18 cellular contexts compared by ENCODE assay signal in genomic region chr13:99299545-99300341, GRCh38. TPM values are rescaled to one million over a fixed set of nuclear protein-coding genes. Genes with fewer than 3 reads are reported as not detected.
DNase-seq lines count a peak whose midpoint lies in the region; ATAC-seq and TF ChIP-seq lines count a peak whose summit lies in the region.
"Had no signal": no experiment of that assay in that cellular context is flagged by ENCODE, and none has a peak within 500 bp of the region (broad histone marks: within the 10 kb centered on the region; RNA-seq: fewer than 3 reads in every experiment).

No MANE protein-coding gene starts in this region.

- peaks cover 87% of the 10 kb centered on the region for H3K4me1 Mint-ChIP-seq in activated CD8-positive, alpha-beta T cell treated with anti-CD3 and anti-CD28 coated beads for 36 hours (ENCODE audit: low read depth)
- peaks cover 83% of the 10 kb centered on the region for H3K4me1 Mint-ChIP-seq in activated CD8-positive, alpha-beta T cell treated with anti-CD3 and anti-CD28 coated beads, Interleukin-2, amount 10 ng/mL, durations not matched to agents 7 days and 5 days (ENCODE audit: low read depth)
- H3K4me1 Mint-ChIP-seq in GM23338: peaks cover 8% of the 10 kb centered on the region; the same call in 2 of the 3 replicates
- peaks cover 95% of the 10 kb centered on the region for H3K4me1 Mint-ChIP-seq in activated B cell treated with CpG ODN at 0.5 μM for 24 hours
- H3K4me1 Mint-ChIP-seq in progenitor cell of endocrine pancreas (ENCODE audit: low read depth): peaks cover 8% of the 10 kb centered on the region

- H3K4me1 ChIP-seq in GM23338 (ENCODE audit: insufficient read depth): no peaks in the 10 kb centered on the region

- no peaks in the 10 kb centered on the region for H3K36me3 ChIP-seq in GM23338 (ENCODE audit: insufficient read depth)

- H3K27ac Mint-ChIP-seq in activated CD8-positive, alpha-beta T cell treated with anti-CD3 and anti-CD28 coated beads for 36 hours: peak overlapping the region; percentile 22
- no peak overlapping the region for H3K27ac Mint-ChIP-seq in activated CD8-positive, alpha-beta T cell treated with anti-CD3 and anti-CD28 coated beads, Interleukin-2, amount 10 ng/mL, durations not matched to agents 7 days and 5 days
- H3K27ac Mint-ChIP-seq in GM23338 (no peak overlapping the region), activated B cell treated with CpG ODN at 0.5 μM for 24 hours (peak overlapping the region; percentile 86), progenitor cell of endocrine pancreas (peak overlapping the region; percentile 53)

- no peak for TF ChIP-seq CTCF in activated CD8-positive, alpha-beta T cell treated with anti-CD3 and anti-CD28 coated beads for 36 hours (IDR thresholded peaks at IDR 0.05)
- no peak for TF ChIP-seq CTCF in GM23338 (conservative IDR thresholded peaks at IDR 0.05; ENCODE audit: low read depth in 2 of 2)
- no peak for TF ChIP-seq CTCF in activated B cell treated with CpG ODN at 0.5 μM for 24 hours (IDR thresholded peaks at IDR 0.05)
- TF ChIP-seq CTCF in progenitor cell of endocrine pancreas (IDR thresholded peaks at IDR 0.05; ENCODE audit: unreplicated experiment): no peak

- ATAC-seq in activated CD8-positive, alpha-beta T cell treated with anti-CD3 and anti-CD28 coated beads for 36 hours: no peak
- ATAC-seq in activated CD8-positive, alpha-beta T cell treated with anti-CD3 and anti-CD28 coated beads, Interleukin-2, amount 10 ng/mL, durations not matched to agents 7 days and 5 days: no peak
- ATAC-seq in GM23338: peak; percentile 59
- ATAC-seq in activated B cell treated with CpG ODN at 0.5 μM for 24 hours (ENCODE audit: low read depth): no peak

- H3K79me2 ChIP-seq in GM23338 (replicated peaks; ENCODE audit: insufficient read depth): 0 out of 2 replicates have a peak, but pooled peaks cover 3% of the 10 kb centered on the region

- H3K36me3 Mint-ChIP-seq in activated CD8-positive, alpha-beta T cell treated with anti-CD3 and anti-CD28 coated beads for 36 hours (ENCODE audit: low read depth): peaks cover 41% of the 10 kb centered on the region
- peaks cover 47% of the 10 kb centered on the region for H3K36me3 Mint-ChIP-seq in activated CD8-positive, alpha-beta T cell treated with anti-CD3 and anti-CD28 coated beads, Interleukin-2, amount 10 ng/mL, durations not matched to agents 7 days and 5 days (ENCODE audit: low read depth)
- H3K36me3 Mint-ChIP-seq in GM23338 (ENCODE audit: low read depth) (no peaks in the 10 kb centered on the region), activated B cell treated with CpG ODN at 0.5 μM for 24 hours (ENCODE audit: low read depth) (peaks cover 70% of the 10 kb centered on the region), progenitor cell of endocrine pancreas (ENCODE audit: insufficient read depth) (peaks cover 5% of the 10 kb centered on the region)

- CTCF ChIA-PET in activated CD8-positive, alpha-beta T cell treated with anti-CD3 and anti-CD28 coated beads for 36 hours (lab: Charles Lee): interaction anchor here (0.8 to 3.4 kb wide), 6 partner anchors 9 to 137 kb away, joined by 3 to 12 read pairs (median 4); no protein-coding TSS in a partner anchor
- CTCF ChIA-PET in activated CD8-positive, alpha-beta T cell treated with anti-CD3 and anti-CD28 coated beads, Interleukin-2, amount 10 ng/mL, durations not matched to agents 7 days and 5 days (lab: Charles Lee): interaction anchor here (0.8 to 4.4 kb wide), 5 partner anchors 11 to 38 kb away, joined by 3 to 17 read pairs (median 3); no protein-coding TSS in a partner anchor
- CTCF ChIA-PET in activated B cell treated with CpG ODN at 0.5 μM for 24 hours (lab: Charles Lee): interaction anchor here (0.9 to 6.1 kb wide), 6 partner anchors 18 to 137 kb away, joined by 3 to 43 read pairs (median 4); no protein-coding TSS in a partner anchor

- H2AFZ ChIP-seq in GM23338: no peak overlapping the region

- H3K27ac ChIP-seq in GM23338 (ENCODE audit: low read depth): no peak overlapping the region
- H3K27ac ChIP-seq: coronary artery had no signal

- H3K9me3 Mint-ChIP-seq in activated CD8-positive, alpha-beta T cell treated with anti-CD3 and anti-CD28 coated beads for 36 hours: no peaks in the 10 kb centered on the region
- no peaks in the 10 kb centered on the region for H3K9me3 Mint-ChIP-seq in activated CD8-positive, alpha-beta T cell treated with anti-CD3 and anti-CD28 coated beads, Interleukin-2, amount 10 ng/mL, durations not matched to agents 7 days and 5 days (ENCODE audit: insufficient read depth)
- H3K9me3 Mint-ChIP-seq in GM23338: no peaks in the 10 kb centered on the region
- H3K9me3 Mint-ChIP-seq in activated B cell treated with CpG ODN at 0.5 μM for 24 hours: no peaks in the 10 kb centered on the region
- no peaks in the 10 kb centered on the region for H3K9me3 Mint-ChIP-seq in progenitor cell of endocrine pancreas (ENCODE audit: low read depth)

- no peaks in the 10 kb centered on the region for H3K9me2 ChIP-seq in GM23338 (ENCODE audit: insufficient read depth)

- no peaks in the 10 kb centered on the region for H3F3A ChIP-seq in GM23338 (replicated peaks; ENCODE audit: low read depth)

- H3K27me3 ChIP-seq in GM23338 (ENCODE audit: insufficient read depth): no peaks in the 10 kb centered on the region

- POLR2A ChIA-PET in activated CD8-positive, alpha-beta T cell treated with anti-CD3 and anti-CD28 coated beads for 36 hours (lab: Charles Lee): interaction anchor here (0.5 to 2.7 kb wide), 10 partner anchors 8 to 81 kb away, joined by 3 to 8 read pairs (median 4); partner anchors contain the start of gene GPR183
- POLR2A ChIA-PET in activated CD8-positive, alpha-beta T cell treated with anti-CD3 and anti-CD28 coated beads, Interleukin-2, amount 10 ng/mL, durations not matched to agents 7 days and 5 days (lab: Charles Lee): interaction anchor here (1.4 kb wide), 1 partner anchor 23 kb away, joined by 4 read pairs; no protein-coding TSS in a partner anchor
- POLR2A ChIA-PET in activated B cell treated with CpG ODN at 0.5 μM for 24 hours (lab: Charles Lee): interaction anchor here (0.8 to 4.6 kb wide), 10 partner anchors 11 to 425 kb away, joined by 3 to 19 read pairs (median 6); no protein-coding TSS in a partner anchor

- intact Hi-C loops in activated CD8-positive, alpha-beta T cell treated with anti-CD3 and anti-CD28 coated beads for 36 hours (cut with micrococcal nuclease): loop anchor here (10.0 kb wide), 1 partner anchor 135 kb away; no protein-coding TSS in a partner anchor
- intact Hi-C loops in activated B cell treated with CpG ODN at 0.5 μM for 24 hours (cut with micrococcal nuclease): no loop called here

- H3K27me3 Mint-ChIP-seq in activated CD8-positive, alpha-beta T cell treated with anti-CD3 and anti-CD28 coated beads for 36 hours: no peaks in the 10 kb centered on the region
- no peaks in the 10 kb centered on the region for H3K27me3 Mint-ChIP-seq in activated CD8-positive, alpha-beta T cell treated with anti-CD3 and anti-CD28 coated beads, Interleukin-2, amount 10 ng/mL, durations not matched to agents 7 days and 5 days (ENCODE audit: low read depth)
- H3K27me3 Mint-ChIP-seq in GM23338 (ENCODE audit: insufficient read depth, low read depth, poor library complexity) (no peaks in the 10 kb centered on the region), activated B cell treated with CpG ODN at 0.5 μM for 24 hours (no peaks in the 10 kb centered on the region), progenitor cell of endocrine pancreas (no peaks in the 10 kb centered on the region)

- peaks cover 12% of the 10 kb centered on the region for H4K20me1 ChIP-seq in GM23338 (replicated peaks; ENCODE audit: insufficient read depth)

- no peak overlapping the region for H3K4me2 ChIP-seq in GM23338

- DNase-seq in activated CD8-positive, alpha-beta T cell treated with anti-CD3 and anti-CD28 coated beads for 36 hours: no peak
- DNase-seq in activated CD8-positive, alpha-beta T cell treated with anti-CD3 and anti-CD28 coated beads, Interleukin-2, amount 10 ng/mL, durations not matched to agents 7 days and 5 days: no peak
- DNase-seq in GM23338 (ENCODE audit: low spot score) (peak; percentile 40), activated B cell treated with CpG ODN at 0.5 μM for 24 hours (no peak), progenitor cell of endocrine pancreas (ENCODE audit: low spot score, unreplicated experiment) (no peak), retina (no peak), NCI-H446 (lab: John Stamatoyannopoulos, UW) (no peak)
- no peak for DNase-seq in central memory CD4-positive, alpha-beta T cell
- DNase-seq: ACHN; activated CD4-positive, alpha-beta T cell treated with anti-CD3 and anti-CD28 coated beads, Interleukin-2, amount 50 U/mL, for 4 hours; amniotic stem cell; DMS53; GOT3; NCI-H2081 treated with DMSO at 0.1 percent for 48 hours had no signal

- H3K4me3 ChIP-seq in GM23338: no peak overlapping the region
- H3K4me3 ChIP-seq: coronary artery had no signal

- no peak overlapping the region for H3K4me3 Mint-ChIP-seq in activated CD8-positive, alpha-beta T cell treated with anti-CD3 and anti-CD28 coated beads for 36 hours
- H3K4me3 Mint-ChIP-seq in activated CD8-positive, alpha-beta T cell treated with anti-CD3 and anti-CD28 coated beads, Interleukin-2, amount 10 ng/mL, durations not matched to agents 7 days and 5 days: no peak overlapping the region
- H3K4me3 Mint-ChIP-seq in GM23338 (no peak overlapping the region), activated B cell treated with CpG ODN at 0.5 μM for 24 hours (peak overlapping the region; percentile 61), progenitor cell of endocrine pancreas (ENCODE audit: low read depth) (no peak overlapping the region)

TF ChIP-seq in GM23338, 12 proteins besides CTCF, POLR2A, EP300 and RAD21 (continues in another document):
- no peak for TF ChIP-seq NANOG (IDR thresholded peaks at IDR 0.05; ENCODE audit: borderline replicate concordance)

RNA-seq across cellular contexts. Expression of gene GPR183, which starts 7.5 kb away (rescaled TPM):
- total RNA-seq in activated CD8-positive, alpha-beta T cell treated with anti-CD3 and anti-CD28 coated beads for 36 hours: 10 to 100 TPM in 1 of 2 experiments, 1 to 10 TPM in 1; 8.6 to 10.0 TPM
- 1 to 10 TPM; 5.0 to 5.2 TPM for total RNA-seq in activated CD8-positive, alpha-beta T cell treated with anti-CD3 and anti-CD28 coated beads, Interleukin-2, amount 10 ng/mL, durations not matched to agents 7 days and 5 days
- total RNA-seq in GM23338 (2014; rRNA removed; shearing (Covaris generic)): not detected in 2 replicates
- polyA plus RNA-seq in GM23338 (2016; fragmentation: Nextera tagmentation; extraction: Ambion mirVana): 0.78 and 0.92 TPM in 2 replicates
- total RNA-seq in activated B cell treated with CpG ODN at 0.5 μM for 24 hours (84.5 and 86.4 TPM in 2 replicates), progenitor cell of endocrine pancreas (not detected in 2 replicates)

RNA-seq across cellular contexts. Expression of gene GPR18, which starts 41.6 kb away (rescaled TPM):
- 10 to 100 TPM; 11.4 to 11.6 TPM for total RNA-seq in activated CD8-positive, alpha-beta T cell treated with anti-CD3 and anti-CD28 coated beads for 36 hours
- 10 to 100 TPM; 16.2 to 16.6 TPM for total RNA-seq in activated CD8-positive, alpha-beta T cell treated with anti-CD3 and anti-CD28 coated beads, Interleukin-2, amount 10 ng/mL, durations not matched to agents 7 days and 5 days
- not detected in 2 replicates for total RNA-seq in GM23338 (2014; rRNA removed; shearing (Covaris generic))
- 2.6 and 3.0 TPM in 2 replicates for polyA plus RNA-seq in GM23338 (2016; fragmentation: Nextera tagmentation; extraction: Ambion mirVana)
- total RNA-seq in activated B cell treated with CpG ODN at 0.5 μM for 24 hours (29.0 and 32.4 TPM in 2 replicates), progenitor cell of endocrine pancreas (not detected in 2 replicates)
- total RNA-seq: LHCN-M2, lung microvascular endothelial cell had no signal
- polyA plus RNA-seq: urinary bladder had no signal

Comparison
In these comparisons a context has a peak if more than half of its experiments do, and no peak if none do; other contexts are left out.
1. H3K27ac Mint-ChIP-seq: peak in activated CD8-positive, alpha-beta T cell treated with anti-CD3 and anti-CD28 coated beads for 36 hours (single experiment), activated B cell treated with CpG ODN at 0.5 μM for 24 hours (single experiment) and progenitor cell of endocrine pancreas (single experiment); none in activated CD8-positive, alpha-beta T cell treated with anti-CD3 and anti-CD28 coated beads, Interleukin-2, amount 10 ng/mL, durations not matched to agents 7 days and 5 days (single experiment) and GM23338 (single experiment).
2. RNA of gene GPR18, which starts 41.6 kb away (total RNA-seq): 29.0 to 32.4 TPM in activated B cell treated with CpG ODN at 0.5 μM for 24 hours, 16.2 to 16.6 TPM in activated CD8-positive, alpha-beta T cell treated with anti-CD3 and anti-CD28 coated beads, Interleukin-2, amount 10 ng/mL, durations not matched to agents 7 days and 5 days and 11.4 to 11.6 TPM in activated CD8-positive, alpha-beta T cell treated with anti-CD3 and anti-CD28 coated beads for 36 hours; not detected in GM23338 and not detected in progenitor cell of endocrine pancreas; every median in the first group is over 10 times any median in the second.